Comparison of ENCODE assay signal across 24 cellular contexts in genomic region chr2:15269043-15269442, GRCh38.
DNase-seq lines count a peak whose midpoint lies in the region; ATAC-seq, FAIRE-seq and TF ChIP-seq lines count a peak whose summit lies in the region.
"Had no signal": no experiment of that assay in that cellular context is flagged by ENCODE, and none has a peak within 500 bp of the region (broad histone marks: within the 10 kb centered on the region; RNA-seq: fewer than 3 reads in every experiment).

No MANE protein-coding gene starts in this region.

- CTCF ChIA-PET in WTC11 (lab: Charles Lee), result no interaction called here

- no peak overlapping the region for H3K4me3 Mint-ChIP-seq in WTC11
- no peak overlapping the region for H3K4me3 Mint-ChIP-seq in endodermal cell
- H3K4me3 Mint-ChIP-seq: CD4-positive, alpha-beta T cell; HFFc6 had no signal

- POLR2A ChIA-PET in WTC11 (lab: Charles Lee), result no interaction called here

- H3K4me3 ChIP-seq in endodermal cell (ENCODE audit: low read length), result no peak overlapping the region
- H3K4me3 ChIP-seq: A549, GM23248 had no signal

- no peak overlapping the region for H3K9ac ChIP-seq in endodermal cell (ENCODE audit: extremely low read depth, low read length, poor library complexity, severe bottlenecking)
- H3K9ac ChIP-seq: GM23248 had no signal

- TF ChIP-seq POLR2A in GM12892 (IDR thresholded peaks at IDR 0.05; ENCODE audit: low read depth, low read length), result no peak

- no peaks in the 10 kb centered on the region for H3K27me3 ChIP-seq in endodermal cell (ENCODE audit: control insufficient read depth, insufficient read depth, low read length, poor library complexity, severe bottlenecking)

- no peak overlapping the region for H3K27ac ChIP-seq in endodermal cell (ENCODE audit: low read depth, low read length)
- H3K27ac ChIP-seq: 22Rv1, A549, C4-2B, GM23248 had no signal

- H3K27ac Mint-ChIP-seq in WTC11 (peak overlapping the region; percentile 33; the same call in 1 of the 2 replicates), endodermal cell (peak overlapping the region; percentile 44)
- H3K27ac Mint-ChIP-seq: CD4-positive, alpha-beta T cell; HFFc6 had no signal

- 86 to 91% methylated on average over 4 of the region's 4 CpGs for WGBS in endodermal cell (ENCODE audit: insufficient coverage in 1 of 2, insufficient read length in 1 of 2), 2 experiments

- DNase-seq in NCI-H526 (lab: John Stamatoyannopoulos, UW), result peak; percentile 94 to 99
- DNase-seq in NCI-H526 treated with DMSO at 0.1 percent for 48 hours (lab: John Stamatoyannopoulos, UW), result no peak
- DNase-seq in GM12892 (ENCODE audit: insufficient read length), result no peak
- DNase-seq in WTC11 (ENCODE audit: low spot score), result no peak
- no peak for DNase-seq in endodermal cell
- DNase-seq in glomerular visceral epithelial cell (ENCODE audit: extremely low spot score), result no peak
- no peak for DNase-seq in globus pallidus (ENCODE audit: low spot score)
- DNase-seq: AML-193; Caco-2; CD4-positive, alpha-beta T cell; DMS153; DMS79; GDM1; GM23248; HCEC 1CT; HFFc6 had no signal

- H3K4me1 Mint-ChIP-seq in WTC11 (peaks cover 29% of the 10 kb centered on the region), endodermal cell (peaks cover 9% of the 10 kb centered on the region)

- no peaks in the 10 kb centered on the region for H3K9me3 ChIP-seq in endodermal cell (ENCODE audit: control insufficient read depth, low read length)
- H3K9me3 ChIP-seq: A549, Caco-2 had no signal

- H3K9me3 Mint-ChIP-seq in WTC11, result no peaks in the 10 kb centered on the region
- no peaks in the 10 kb centered on the region for H3K9me3 Mint-ChIP-seq in endodermal cell
- H3K9me3 Mint-ChIP-seq: CD4-positive, alpha-beta T cell; HFFc6 had no signal

- peaks cover 3% of the 10 kb centered on the region for H3K36me3 ChIP-seq in endodermal cell (ENCODE audit: control insufficient read depth, insufficient read depth, low read length)

- H3K27me3 Mint-ChIP-seq in WTC11 (ENCODE audit: low read depth) (no peaks in the 10 kb centered on the region), endodermal cell (ENCODE audit: insufficient read depth) (peaks cover 8% of the 10 kb centered on the region)
- H3K27me3 Mint-ChIP-seq: CD4-positive, alpha-beta T cell had no signal

- FAIRE-seq in GM12892 (lab: Jason Lieb, UNC), result peak; percentile 46
- FAIRE-seq: A549, D721Med, GM19239, H54, HTR-8/SVneo had no signal

- ATAC-seq in WTC11 (peak; percentile 30; the same call in 1 of the 2 replicates), HG03439 (IDR thresholded peaks at IDR 0.05; ENCODE audit: unreplicated experiment) (no peak)

- no peaks in the 10 kb centered on the region for H3K4me1 ChIP-seq in endodermal cell (ENCODE audit: control insufficient read depth, insufficient read depth, low read length)
- H3K4me1 ChIP-seq: A549 had no signal

- H3K36me3 Mint-ChIP-seq in WTC11 (peaks cover under 1% of the 10 kb centered on the region; the same call in 1 of the 2 replicates), endodermal cell (ENCODE audit: low read depth) (peaks cover 2% of the 10 kb centered on the region)

- no peak for TF ChIP-seq CTCF in WTC11 (IDR thresholded peaks at IDR 0.05)
- TF ChIP-seq CTCF in endodermal cell (conservative IDR thresholded peaks at IDR 0.05), result peak; percentile 38

TF ChIP-seq in WTC11, 78 proteins besides CTCF, POLR2A, EP300 and RAD21 (continues in another document):
- no peak for TF ChIP-seq IRF2 (CRISPR knock-in tag; IDR thresholded peaks at IDR 0.05; ENCODE audit: borderline replicate concordance, low read depth)
- no peak for TF ChIP-seq ZBTB21 (CRISPR knock-in tag; IDR thresholded peaks at IDR 0.05; ENCODE audit: borderline replicate concordance)
- no peak for TF ChIP-seq CDX4 (CRISPR knock-in tag; IDR thresholded peaks at IDR 0.05; ENCODE audit: borderline replicate concordance)
- TF ChIP-seq ZSCAN18 (CRISPR knock-in tag; IDR thresholded peaks at IDR 0.05), result no peak
- no peak for TF ChIP-seq NFYB (CRISPR knock-in tag; conservative IDR thresholded peaks at IDR 0.05; ENCODE audit: low read depth)
- TF ChIP-seq, protein P1, sequence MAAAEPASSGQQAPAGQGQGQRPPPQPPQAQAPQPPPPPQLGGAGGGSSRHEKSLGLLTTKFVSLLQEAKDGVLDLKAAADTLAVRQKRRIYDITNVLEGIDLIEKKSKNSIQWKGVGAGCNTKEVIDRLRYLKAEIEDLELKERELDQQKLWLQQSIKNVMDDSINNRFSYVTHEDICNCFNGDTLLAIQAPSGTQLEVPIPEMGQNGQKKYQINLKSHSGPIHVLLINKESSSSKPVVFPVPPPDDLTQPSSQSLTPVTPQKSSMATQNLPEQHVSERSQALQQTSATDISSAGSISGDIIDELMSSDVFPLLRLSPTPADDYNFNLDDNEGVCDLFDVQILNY (CRISPR knock-in tag; IDR thresholded peaks at IDR 0.05), result no peak
- TF ChIP-seq EMX1 (CRISPR knock-in tag; IDR thresholded peaks at IDR 0.05), result no peak
- no peak for TF ChIP-seq ZNF138 (CRISPR knock-in tag; conservative IDR thresholded peaks at IDR 0.05)
- TF ChIP-seq, protein P2, sequence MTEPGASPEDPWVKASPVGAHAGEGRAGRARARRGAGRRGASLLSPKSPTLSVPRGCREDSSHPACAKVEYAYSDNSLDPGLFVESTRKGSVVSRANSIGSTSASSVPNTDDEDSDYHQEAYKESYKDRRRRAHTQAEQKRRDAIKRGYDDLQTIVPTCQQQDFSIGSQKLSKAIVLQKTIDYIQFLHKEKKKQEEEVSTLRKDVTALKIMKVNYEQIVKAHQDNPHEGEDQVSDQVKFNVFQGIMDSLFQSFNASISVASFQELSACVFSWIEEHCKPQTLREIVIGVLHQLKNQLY (CRISPR knock-in tag; IDR thresholded peaks at IDR 0.05), result no peak
- TF ChIP-seq, protein P3, sequence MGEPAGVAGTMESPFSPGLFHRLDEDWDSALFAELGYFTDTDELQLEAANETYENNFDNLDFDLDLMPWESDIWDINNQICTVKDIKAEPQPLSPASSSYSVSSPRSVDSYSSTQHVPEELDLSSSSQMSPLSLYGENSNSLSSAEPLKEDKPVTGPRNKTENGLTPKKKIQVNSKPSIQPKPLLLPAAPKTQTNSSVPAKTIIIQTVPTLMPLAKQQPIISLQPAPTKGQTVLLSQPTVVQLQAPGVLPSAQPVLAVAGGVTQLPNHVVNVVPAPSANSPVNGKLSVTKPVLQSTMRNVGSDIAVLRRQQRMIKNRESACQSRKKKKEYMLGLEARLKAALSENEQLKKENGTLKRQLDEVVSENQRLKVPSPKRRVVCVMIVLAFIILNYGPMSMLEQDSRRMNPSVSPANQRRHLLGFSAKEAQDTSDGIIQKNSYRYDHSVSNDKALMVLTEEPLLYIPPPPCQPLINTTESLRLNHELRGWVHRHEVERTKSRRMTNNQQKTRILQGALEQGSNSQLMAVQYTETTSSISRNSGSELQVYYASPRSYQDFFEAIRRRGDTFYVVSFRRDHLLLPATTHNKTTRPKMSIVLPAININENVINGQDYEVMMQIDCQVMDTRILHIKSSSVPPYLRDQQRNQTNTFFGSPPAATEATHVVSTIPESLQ (CRISPR knock-in tag; IDR thresholded peaks at IDR 0.05), result no peak
- no peak for TF ChIP-seq SP1 (CRISPR knock-in tag; conservative IDR thresholded peaks at IDR 0.05)
- TF ChIP-seq, protein P4, sequence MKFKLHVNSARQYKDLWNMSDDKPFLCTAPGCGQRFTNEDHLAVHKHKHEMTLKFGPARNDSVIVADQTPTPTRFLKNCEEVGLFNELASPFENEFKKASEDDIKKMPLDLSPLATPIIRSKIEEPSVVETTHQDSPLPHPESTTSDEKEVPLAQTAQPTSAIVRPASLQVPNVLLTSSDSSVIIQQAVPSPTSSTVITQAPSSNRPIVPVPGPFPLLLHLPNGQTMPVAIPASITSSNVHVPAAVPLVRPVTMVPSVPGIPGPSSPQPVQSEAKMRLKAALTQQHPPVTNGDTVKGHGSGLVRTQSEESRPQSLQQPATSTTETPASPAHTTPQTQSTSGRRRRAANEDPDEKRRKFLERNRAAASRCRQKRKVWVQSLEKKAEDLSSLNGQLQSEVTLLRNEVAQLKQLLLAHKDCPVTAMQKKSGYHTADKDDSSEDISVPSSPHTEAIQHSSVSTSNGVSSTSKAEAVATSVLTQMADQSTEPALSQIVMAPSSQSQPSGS (CRISPR knock-in tag; IDR thresholded peaks at IDR 0.05; ENCODE audit: borderline replicate concordance, low read depth), result no peak
- TF ChIP-seq FOXK1 (CRISPR knock-in tag; IDR thresholded peaks at IDR 0.05), result no peak
- TF ChIP-seq MYBL2 (CRISPR knock-in tag; IDR thresholded peaks at IDR 0.05), result no peak
- TF ChIP-seq E2F4 (CRISPR knock-in tag; IDR thresholded peaks at IDR 0.05; ENCODE audit: borderline replicate concordance, low read depth), result no peak
- no peak for TF ChIP-seq JAZF1 (CRISPR knock-in tag; IDR thresholded peaks at IDR 0.05)
- no peak for TF ChIP-seq SOX15 (CRISPR knock-in tag; IDR thresholded peaks at IDR 0.05)
- TF ChIP-seq ESRRA (CRISPR knock-in tag; IDR thresholded peaks at IDR 0.05; ENCODE audit: borderline replicate concordance), result no peak
- no peak for TF ChIP-seq NR3C1 (CRISPR knock-in tag; conservative IDR thresholded peaks at IDR 0.05; ENCODE audit: low read depth)

Comparison
In these comparisons a context has a peak if more than half of its experiments do, and no peak if none do; other contexts are left out.
1. DNase-seq: peak in NCI-H526 (2 of 2); none in NCI-H526 treated with DMSO at 0.1 percent for 48 hours (single experiment), GM12892 (single experiment), WTC11 (single experiment), endodermal cell (single experiment), glomerular visceral epithelial cell (single experiment) and globus pallidus (single experiment).